21 cellular contexts compared by ENCODE assay signal in the genomic region with DNA sequence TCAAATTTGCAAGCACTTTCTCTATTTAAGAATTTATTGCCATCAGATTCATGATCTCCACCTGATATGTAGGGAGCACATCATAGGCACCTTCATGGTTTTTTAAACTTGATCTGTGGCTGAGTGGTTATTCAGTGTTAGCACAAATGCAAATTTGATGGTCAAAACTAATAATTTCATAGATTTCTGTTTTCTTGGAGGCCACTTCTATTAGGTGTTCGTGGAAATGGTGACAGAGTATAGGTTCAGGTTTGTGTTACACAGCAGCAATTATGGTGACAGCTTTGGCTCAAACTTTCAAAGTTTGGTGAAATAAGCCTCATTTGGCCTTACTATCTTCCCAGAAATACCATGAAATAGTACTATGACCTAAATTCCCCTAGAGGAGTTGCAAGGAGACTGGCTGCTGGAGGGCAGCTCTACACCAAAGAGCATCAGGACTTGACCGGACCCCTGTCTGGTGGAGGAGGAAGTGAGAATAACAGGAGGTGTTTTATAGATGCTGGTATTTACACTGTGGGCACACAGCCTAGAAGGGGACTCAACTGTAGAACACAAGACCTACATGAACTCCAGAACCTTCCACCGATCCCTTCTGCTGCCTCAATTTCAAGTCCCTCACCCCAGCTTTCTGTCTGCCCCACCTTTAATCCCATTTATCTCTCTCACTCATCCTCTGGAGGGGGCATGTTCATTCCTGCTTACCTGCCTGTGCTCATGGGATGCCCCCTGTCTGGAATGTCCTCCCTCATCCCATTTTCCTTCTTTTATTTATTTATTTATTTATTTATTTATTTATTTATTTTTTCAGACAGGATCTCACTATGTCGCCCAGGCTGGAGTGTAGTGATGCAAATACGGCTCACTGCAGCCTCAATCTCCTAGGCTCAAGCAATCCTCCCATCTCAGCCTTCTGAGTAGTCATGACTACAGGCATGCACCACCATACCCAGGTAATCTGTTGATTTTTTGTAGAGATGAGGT.
DNase-seq lines count a peak whose midpoint lies in the region; ATAC-seq, FAIRE-seq and TF ChIP-seq lines count a peak whose summit lies in the region.
"Had no signal": no experiment of that assay in that cellular context is flagged by ENCODE, and none has a peak within 500 bp of the region (broad histone marks: within the 10 kb centered on the region; RNA-seq: fewer than 3 reads in every experiment).

No MANE protein-coding gene starts in this region.

- intact Hi-C loops in GM12878 (cut with micrococcal nuclease; ENCODE audit: unreplicated experiment) = no loop called here

- TF ChIP-seq EP300 in GM12878 (IDR thresholded peaks at IDR 0.05; ENCODE audit: borderline replicate concordance in 1 of 2, control insufficient read depth in 1 of 2, low read depth in 2 of 2, low read length in 2 of 2) = no peak

- ATAC-seq in GM18867 (IDR thresholded peaks at IDR 0.05; ENCODE audit: unreplicated experiment) (peak; percentile 86), GM21423 (IDR thresholded peaks at IDR 0.05; ENCODE audit: unreplicated experiment) (peak; percentile 62), HG03095 (IDR thresholded peaks at IDR 0.05; ENCODE audit: unreplicated experiment) (peak; percentile 60), GM12878 (peak; percentile 79)
- ATAC-seq: stimulated activated naive CD8-positive, alpha-beta T cell treated with anti-CD3 and anti-CD28 coated beads, Interleukin-15, Interleukin-2, amounts not matched to agents 100 U/mL and 50 U/mL, for 24 hours had no signal

- H3K36me3 Mint-ChIP-seq in progenitor cell of endocrine pancreas (ENCODE audit: insufficient read depth) = no peaks in the 10 kb centered on the region

- peaks cover 4% of the 10 kb centered on the region; the same call in 1 of the 2 replicates for H3K4me1 ChIP-seq in GM12878 (ENCODE audit: control insufficient read depth, insufficient read depth, low read length)
- H3K4me1 ChIP-seq: BE2C had no signal

- no peak for FAIRE-seq in GM12878 (lab: Jason Lieb, UNC)

- TF ChIP-seq POLR2A in GM12878 (IDR thresholded peaks at IDR 0.05; ENCODE audit: low read depth, low read length) = no peak

- H3K9ac ChIP-seq in GM12878 (ENCODE audit: control insufficient read depth, insufficient read depth, low read length) = no peak overlapping the region

- H4K20me1 ChIP-seq in GM12878 (ENCODE audit: control insufficient read depth, insufficient read depth) = no peaks in the 10 kb centered on the region

- peaks cover 51% of the 10 kb centered on the region for H3K27me3 Mint-ChIP-seq in progenitor cell of endocrine pancreas

- 32% methylated on average over 5 of the region's 5 CpGs for WGBS in GM12878 (ENCODE audit: insufficient coverage, insufficient replicate concordance, low lambda C conversion rate, missing lambda C conversion rate)

- no peak overlapping the region for H3K4me3 Mint-ChIP-seq in progenitor cell of endocrine pancreas (ENCODE audit: low read depth)
- H3K4me3 Mint-ChIP-seq: activated B cell treated with CpG ODN at 0.5 μM for 24 hours, nephron had no signal

- RAD21 ChIA-PET in GM12878 (lab: Charles Lee; ENCODE audit: unreplicated experiment) = no interaction called here

- no peak overlapping the region for H3K4me3 ChIP-seq in GM12878
- H3K4me3 ChIP-seq: hepatocyte had no signal

- peaks cover 0 to 2% of the 10 kb centered on the region in 2 experiments; a peak in 1 of 4 replicates for H3K27me3 ChIP-seq in GM12878 (replicated peaks in 1 of 2; ENCODE audit: control insufficient read depth in 2 of 2, insufficient read depth in 2 of 2, low read length in 1 of 2)
- H3K27me3 ChIP-seq: BE2C had no signal

- peaks cover 10% of the 10 kb centered on the region for H3K4me1 Mint-ChIP-seq in progenitor cell of endocrine pancreas (ENCODE audit: low read depth)
- H3K4me1 Mint-ChIP-seq: activated B cell treated with CpG ODN at 0.5 μM for 24 hours had no signal

- TF ChIP-seq CTCF in GM12878 (IDR thresholded peaks at IDR 0.05 in 2 of 3, conservative IDR thresholded peaks at IDR 0.05 in 1 of 3; ENCODE audit: control insufficient read depth in 2 of 3, extremely low read depth in 1 of 3, insufficient read depth in 1 of 3, low read depth in 3 of 3, low read length in 3 of 3) (no peak), progenitor cell of endocrine pancreas (IDR thresholded peaks at IDR 0.05; ENCODE audit: unreplicated experiment) (no peak)

- H3K4me2 ChIP-seq in GM12878 (ENCODE audit: control insufficient read depth, insufficient read depth) = 0 out of 2 replicates have a peak overlapping the region, but pooled peaks have one; percentile 33
- H3K4me2 ChIP-seq: hepatocyte had no signal

- no TSS peak for BruUV-seq in GM12878 (replicated peaks; lab: Mats Ljungman, UMichigan)

- H3K9me3 ChIP-seq in GM12878 (replicated peaks; ENCODE audit: control insufficient read depth, insufficient read depth, low read length) = no peaks in the 10 kb centered on the region
- H3K9me3 ChIP-seq: BE2C had no signal

- DNase-seq in GM12878 (ENCODE audit: low read depth, low spot score) (no peak), progenitor cell of endocrine pancreas (ENCODE audit: low spot score, unreplicated experiment) (no peak), globus pallidus (ENCODE audit: low spot score) (no peak), HUDEP-2 (lab: John Stamatoyannopoulos, UW; ENCODE audit: unreplicated experiment in 76 of 76) (no peak)
- DNase-seq: activated B cell treated with CpG ODN at 0.5 μM for 24 hours; amniotic stem cell; BE2C; central memory CD4-positive, alpha-beta T cell; effector memory CD4-positive, alpha-beta T cell; IMR-90; mesenchymal stem cell; NCI-H1092; NCI-H748 treated with DMSO at 0.1 percent for 48 hours; stimulated activated CD4-positive, alpha-beta T cell treated with anti-CD3 and anti-CD28 coated beads, Interleukin-12 subunit alpha, Interleukin-12 subunit beta, amount 100 ng/mL, for 4 hours; stimulated activated naive CD8-positive, alpha-beta T cell treated with anti-CD3 and anti-CD28 coated beads, Interleukin-15, Interleukin-2, amounts not matched to agents 100 U/mL and 50 U/mL, for 24 hours; trophoblast cell had no signal

- CTCF ChIA-PET in GM12878 (lab: Yijun Ruan, JAX) = no interaction called here

- H3K79me2 ChIP-seq in GM12878 (ENCODE audit: control insufficient read depth, insufficient read depth, low read length) = no peaks in the 10 kb centered on the region
- H3K79me2 ChIP-seq: hepatocyte had no signal

- H3K9me3 Mint-ChIP-seq in progenitor cell of endocrine pancreas (ENCODE audit: low read depth) = peaks cover 8% of the 10 kb centered on the region
- H3K9me3 Mint-ChIP-seq: activated B cell treated with CpG ODN at 0.5 μM for 24 hours had no signal

- no peak overlapping the region for H3K27ac Mint-ChIP-seq in progenitor cell of endocrine pancreas
- H3K27ac Mint-ChIP-seq: activated B cell treated with CpG ODN at 0.5 μM for 24 hours, nephron had no signal

- H3K27ac ChIP-seq in GM12878 (ENCODE audit: control insufficient read depth, insufficient read depth) = no peak overlapping the region
- H3K27ac ChIP-seq: hepatocyte had no signal

- TF ChIP-seq RAD21 in GM12878 (IDR thresholded peaks at IDR 0.05; ENCODE audit: insufficient read depth, low read depth, low read length) = no peak

- no peaks in the 10 kb centered on the region for H3K36me3 ChIP-seq in GM12878 (ENCODE audit: control insufficient read depth in 2 of 2, insufficient read depth in 2 of 2, low read length in 1 of 2)
- H3K36me3 ChIP-seq: BE2C had no signal

- SMC1A ChIA-PET in GM12878 (lab: Charles Lee; ENCODE audit: uncharacterized antibody, unreplicated experiment) = no interaction called here

- no peak overlapping the region for H2AFZ ChIP-seq in GM12878 (ENCODE audit: control insufficient read depth, low read depth, low read length)
- H2AFZ ChIP-seq: hepatocyte had no signal

- POLR2A ChIA-PET in GM12878 (lab: Charles Lee) = no interaction called here

- in situ Hi-C loops in GM12878 (cut with MboI) = no loop called here

TF ChIP-seq in GM12878, 131 proteins besides CTCF, POLR2A, EP300 and RAD21:
- peak; percentile 70; the same call in 1 of the 2 replicates for TF ChIP-seq SPI1 (IDR thresholded peaks at IDR 0.05; ENCODE audit: borderline replicate concordance, insufficient read depth, low read depth, low read length)
- no peak for TF ChIP-seq GATAD2B (conservative IDR thresholded peaks at IDR 0.05; ENCODE audit: low read depth)
